15 cellular contexts compared by ENCODE assay signal in the genomic region with DNA sequence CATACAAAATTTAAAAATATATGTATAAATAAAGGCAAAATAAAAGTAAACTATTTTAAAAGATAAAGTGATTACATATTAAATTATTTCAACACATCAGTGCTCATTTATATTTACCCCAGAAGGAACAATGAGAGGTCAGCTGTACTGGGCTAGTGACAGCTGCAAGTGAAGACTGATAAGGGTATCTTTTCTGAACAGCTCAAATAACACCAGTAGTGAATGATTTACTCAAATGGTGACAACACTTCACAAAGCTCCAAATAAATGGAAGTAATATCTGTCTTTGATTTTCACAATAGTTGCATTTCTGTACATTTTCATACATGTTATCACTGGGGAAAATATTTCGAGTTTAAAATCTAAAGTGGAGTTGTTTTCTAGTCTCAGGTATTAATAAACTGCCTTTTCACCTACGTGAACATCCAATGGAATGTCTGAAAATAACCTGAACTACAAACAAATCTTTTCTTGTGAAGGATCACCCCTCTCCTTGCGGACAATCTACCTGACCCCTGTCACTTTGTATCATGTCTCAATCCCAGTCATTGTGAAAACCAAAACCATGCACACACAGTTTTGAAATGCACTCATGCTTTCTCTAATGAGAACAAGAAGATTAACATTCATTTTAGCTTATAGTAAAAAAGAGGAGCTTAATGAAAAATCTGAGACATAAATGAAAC.
"Had no signal": no experiment of that assay in that cellular context is flagged by ENCODE, and none has a peak within 500 bp of the region (broad histone marks: within the 10 kb centered on the region; RNA-seq: fewer than 3 reads in every experiment).

No MANE protein-coding gene starts in this region.

- ATAC-seq: mucosa of descending colon had no signal

- H3K27me3 Mint-ChIP-seq: activated naive CD4-positive, alpha-beta T cell treated with anti-CD3 and anti-CD28 coated beads, Interleukin-2, amount 10 ng/mL, durations not matched to agents 7 days and 5 days; memory B cell had no signal

- H3K4me3 ChIP-seq: dorsolateral prefrontal cortex, esophagus muscularis mucosa, left ventricle myocardium inferior, mucosa of descending colon, sigmoid colon, stomach, testis, upper lobe of left lung had no signal

- H3K4me1 ChIP-seq: esophagus muscularis mucosa, left ventricle myocardium inferior, sigmoid colon, testis, upper lobe of left lung had no signal

- DNase-seq: activated CD4-positive, alpha-beta T cell treated with anti-CD3 and anti-CD28 coated beads for 1 hour; activated CD4-positive, alpha-beta T cell treated with anti-CD3 and anti-CD28 coated beads, Interleukin-2, amount 50 U/mL, for 4 hours; activated naive CD4-positive, alpha-beta T cell treated with anti-CD3 and anti-CD28 coated beads, Interleukin-2, amount 10 ng/mL, durations not matched to agents 7 days and 5 days; dorsolateral prefrontal cortex; kidney; left ventricle myocardium inferior; mucosa of descending colon; sigmoid colon; stimulated activated CD4-positive, alpha-beta T cell treated with anti-CD3 and anti-CD28 coated beads, Interleukin-12 subunit alpha, Interleukin-12 subunit beta, amount 100 ng/mL, for 4 hours; stimulated activated CD4-positive, alpha-beta T cell treated with anti-CD3 and anti-CD28 coated beads, Interleukin-2, amount 100 ng/mL, for 24 hours; stomach; testis; upper lobe of left lung had no signal

- H3K9me3 ChIP-seq: mucosa of descending colon, sigmoid colon, stomach, testis, upper lobe of left lung had no signal

- H3K36me3 Mint-ChIP-seq: activated naive CD4-positive, alpha-beta T cell treated with anti-CD3 and anti-CD28 coated beads, Interleukin-2, amount 10 ng/mL, durations not matched to agents 7 days and 5 days; memory B cell had no signal

- H3K36me3 ChIP-seq: esophagus muscularis mucosa, left ventricle myocardium inferior, sigmoid colon, stomach, upper lobe of left lung had no signal

- H3K4me3 Mint-ChIP-seq: activated naive CD4-positive, alpha-beta T cell treated with anti-CD3 and anti-CD28 coated beads, Interleukin-2, amount 10 ng/mL, durations not matched to agents 7 days and 5 days; memory B cell had no signal

- H3K4me1 Mint-ChIP-seq: activated naive CD4-positive, alpha-beta T cell treated with anti-CD3 and anti-CD28 coated beads, Interleukin-2, amount 10 ng/mL, durations not matched to agents 7 days and 5 days; memory B cell had no signal

- H3K27ac Mint-ChIP-seq: activated naive CD4-positive, alpha-beta T cell treated with anti-CD3 and anti-CD28 coated beads, Interleukin-2, amount 10 ng/mL, durations not matched to agents 7 days and 5 days; memory B cell had no signal

- H3K27me3 ChIP-seq: dorsolateral prefrontal cortex, esophagus muscularis mucosa, sigmoid colon, stomach, testis, upper lobe of left lung had no signal

- H3K27ac ChIP-seq: dorsolateral prefrontal cortex, esophagus muscularis mucosa, left ventricle myocardium inferior, sigmoid colon, stomach, testis, upper lobe of left lung had no signal
